Comparison of ENCODE assay signal across 30 cellular contexts in the genomic region with DNA sequence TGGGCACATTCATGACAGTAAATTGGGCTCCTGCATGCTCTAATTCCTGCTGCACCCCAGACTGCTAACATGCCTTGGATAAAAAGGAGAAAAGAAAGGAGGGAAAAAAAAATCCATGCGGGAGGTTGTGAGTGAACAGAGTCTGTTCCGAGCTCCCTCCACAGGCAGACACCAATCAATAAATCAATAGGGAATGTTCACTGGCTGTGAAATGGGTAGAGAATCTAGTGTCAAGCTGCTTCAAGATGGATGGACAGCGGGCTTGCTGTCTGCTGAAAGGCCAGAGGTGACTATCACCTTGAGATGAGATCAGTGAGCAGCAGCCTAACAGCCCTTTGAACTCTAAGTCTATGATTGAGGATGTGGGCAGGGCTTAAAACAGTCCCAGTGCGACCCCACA.
"Had no signal": no experiment of that assay in that cellular context is flagged by ENCODE, and none has a peak within 500 bp of the region (broad histone marks: within the 10 kb centered on the region; RNA-seq: fewer than 3 reads in every experiment).

No MANE protein-coding gene starts in this region.

- H3K4me3 ChIP-seq: ovary, psoas muscle, skin epidermis, smooth muscle cell, spleen, stomach, thoracic aorta, thyroid gland, tibial nerve, upper lobe of left lung, vagina had no signal

- H3K36me3 Mint-ChIP-seq: naive B cell; natural killer cell; stimulated activated effector memory CD8-positive, alpha-beta T cell treated with anti-CD3 and anti-CD28 coated beads, Interleukin-12 subunit alpha, Interleukin-12 subunit beta, amount 100 ng/mL, for 72 hours; stimulated activated naive B cell treated with anti-CD40 and anti-IgM and Interleukin-4, amounts not matched to agents 10 μg/mL and 1 μg/mL and 100 μg/mL, for 72 hours had no signal

- H3K4me1 ChIP-seq: parathyroid adenoma, psoas muscle, spleen, stomach, thyroid gland, tibial nerve, upper lobe of left lung, vagina had no signal

- H3K27ac Mint-ChIP-seq: naive B cell; natural killer cell; nephron; progenitor cell of endocrine pancreas; stimulated activated effector memory CD8-positive, alpha-beta T cell treated with anti-CD3 and anti-CD28 coated beads, Interleukin-12 subunit alpha, Interleukin-12 subunit beta, amount 100 ng/mL, for 72 hours; stimulated activated naive B cell treated with anti-CD40 and anti-IgM and Interleukin-4, amounts not matched to agents 10 μg/mL and 1 μg/mL and 100 μg/mL, for 72 hours; stimulated activated naive CD8-positive, alpha-beta T cell treated with anti-CD3 and anti-CD28 coated beads, Interleukin-15, Interleukin-2, amounts not matched to agents 100 ng/mL and 50 ng/mL, for 24 hours had no signal

- H3K9me3 ChIP-seq: neutrophil, ovary, thoracic aorta, thyroid gland, vagina had no signal

- H3K36me3 ChIP-seq: neutrophil, ovary, spleen, stomach, thoracic aorta, thyroid gland, tibial nerve, upper lobe of left lung, vagina had no signal

- H3K27me3 Mint-ChIP-seq: progenitor cell of endocrine pancreas; stimulated activated naive CD8-positive, alpha-beta T cell treated with anti-CD3 and anti-CD28 coated beads, Interleukin-15, Interleukin-2, amounts not matched to agents 100 ng/mL and 50 ng/mL, for 24 hours had no signal

- H3K79me2 ChIP-seq: parathyroid adenoma had no signal

- H3K4me3 Mint-ChIP-seq: naive B cell; natural killer cell; nephron; stimulated activated effector memory CD8-positive, alpha-beta T cell treated with anti-CD3 and anti-CD28 coated beads, Interleukin-12 subunit alpha, Interleukin-12 subunit beta, amount 100 ng/mL, for 72 hours; stimulated activated naive B cell treated with anti-CD40 and anti-IgM and Interleukin-4, amounts not matched to agents 10 μg/mL and 1 μg/mL and 100 μg/mL, for 72 hours; stimulated activated naive CD8-positive, alpha-beta T cell treated with anti-CD3 and anti-CD28 coated beads, Interleukin-15, Interleukin-2, amounts not matched to agents 100 ng/mL and 50 ng/mL, for 24 hours had no signal

- DNase-seq: naive B cell; natural killer cell; nucleus accumbens; ovary; psoas muscle; right cardiac atrium; spleen; stimulated activated CD4-positive, alpha-beta T cell treated with anti-CD3 and anti-CD28 coated beads, Interleukin-12 subunit alpha, Interleukin-12 subunit beta, amount 100 ng/mL, for 4 hours; stimulated activated CD4-positive, alpha-beta T cell treated with anti-CD3 and anti-CD28 coated beads, Interleukin-1b, Interleukin-23, amount 100 ng/mL, for 48 hours; stimulated activated CD4-positive, alpha-beta T cell treated with anti-CD3 and anti-CD28 coated beads, Interleukin-2, amount 100 ng/mL, for 48 hours; stimulated activated CD4-positive, alpha-beta T cell treated with anti-CD3 and anti-CD28 coated beads, Interleukin-4, amount 100 ng/mL, for 24 hours; stimulated activated naive B cell treated with anti-CD40 and anti-IgM and Interleukin-4, amounts not matched to agents 10 μg/mL and 1 μg/mL and 100 μg/mL, for 72 hours; stimulated activated naive CD4-positive, alpha-beta T cell treated with Interleukin-2 at 50 U/mL for 16 hours; stomach; thyroid gland; trophoblast cell had no signal

- FAIRE-seq: urothelium cell line had no signal

- H2AFZ ChIP-seq: parathyroid adenoma had no signal

- H3K9me3 Mint-ChIP-seq: nephron; stimulated activated effector memory CD8-positive, alpha-beta T cell treated with anti-CD3 and anti-CD28 coated beads, Interleukin-12 subunit alpha, Interleukin-12 subunit beta, amount 100 ng/mL, for 72 hours; stimulated activated naive B cell treated with anti-CD40 and anti-IgM and Interleukin-4, amounts not matched to agents 10 μg/mL and 1 μg/mL and 100 μg/mL, for 72 hours; stimulated activated naive CD8-positive, alpha-beta T cell treated with anti-CD3 and anti-CD28 coated beads, Interleukin-15, Interleukin-2, amounts not matched to agents 100 ng/mL and 50 ng/mL, for 24 hours had no signal

- H3K4me1 Mint-ChIP-seq: naive B cell; natural killer cell; nephron; stimulated activated effector memory CD8-positive, alpha-beta T cell treated with anti-CD3 and anti-CD28 coated beads, Interleukin-12 subunit alpha, Interleukin-12 subunit beta, amount 100 ng/mL, for 72 hours; stimulated activated naive B cell treated with anti-CD40 and anti-IgM and Interleukin-4, amounts not matched to agents 10 μg/mL and 1 μg/mL and 100 μg/mL, for 72 hours had no signal

- H3K27ac ChIP-seq: neutrophil, ovary, parathyroid adenoma, psoas muscle, skin epidermis, spleen, stomach, thoracic aorta, thyroid gland, tibial nerve, upper lobe of left lung, vagina had no signal

- H3K4me2 ChIP-seq: smooth muscle cell had no signal

- H3K27me3 ChIP-seq: neutrophil, ovary, thyroid gland, tibial nerve, upper lobe of left lung, vagina had no signal

- ATAC-seq: natural killer cell; psoas muscle; right cardiac atrium; sciatic nerve; stimulated activated naive B cell treated with anti-CD40 and anti-IgM and Interleukin-4, amounts not matched to agents 10 μg/mL and 1 μg/mL and 100 μg/mL, for 72 hours had no signal

- H3K9ac ChIP-seq: parathyroid adenoma had no signal
